Comparison of ENCODE assay signal across 15 cellular contexts in genomic region chr2:121260370-121261154, GRCh38. TPM values are rescaled to one million over a fixed set of nuclear protein-coding genes. Genes with fewer than 3 reads are reported as not detected.
A peak's percentile ranks its signal among the peaks of the same experiment; 100 is the strongest.
DNase-seq lines count a peak whose midpoint lies in the region; ATAC-seq, FAIRE-seq and TF ChIP-seq lines count a peak whose summit lies in the region.
"Had no signal": no experiment of that assay in that cellular context is flagged by ENCODE, and none has a peak within 500 bp of the region (broad histone marks: within the 10 kb centered on the region; RNA-seq: fewer than 3 reads in every experiment).

No MANE protein-coding gene starts in this region.

- no peak overlapping the region for H3K23ac ChIP-seq in neuronal stem cell (ENCODE audit: low read depth, low read length, poor library complexity)

- H3K4me3 ChIP-seq in neuronal stem cell (ENCODE audit: low read length in 2 of 2), result no peak overlapping the region
- H3K4me3 ChIP-seq: BLaER1 had no signal

- H4K91ac ChIP-seq in neuronal stem cell (ENCODE audit: low read depth, low read length, poor library complexity), result no peak overlapping the region

- DNase-seq in DMS53 treated with DMSO at 0.1 percent for 48 hours (lab: John Stamatoyannopoulos, UW; ENCODE audit: unreplicated experiment) (peak; percentile 47), NCI-H1694 (lab: John Stamatoyannopoulos, UW) (peak; percentile 78), NCI-H748 treated with DMSO at 0.1 percent for 48 hours (lab: John Stamatoyannopoulos, UW) (peak; percentile 29), neuronal stem cell (ENCODE audit: low spot score) (no peak), GM19239 (ENCODE audit: insufficient read length, low spot score) (no peak), A172 (ENCODE audit: low spot score) (no peak)
- no peak for DNase-seq in activated naive CD4-positive, alpha-beta T cell treated with anti-CD3 and anti-CD28 coated beads, Interleukin-2, amount 10 ng/mL, durations not matched to agents 7 days and 5 days
- DNase-seq: activated CD4-positive, alpha-beta memory T cell treated with anti-CD3 and anti-CD28 coated beads for 36 hours; effector CD4-positive, alpha-beta T cell; HCEC 1CT had no signal

- ATAC-seq in GM18505 (IDR thresholded peaks at IDR 0.05; ENCODE audit: unreplicated experiment), result no peak
- ATAC-seq: activated T-helper 17 cell treated with anti-CD3 and anti-CD28 coated beads, Interleukin-2, amount 50 U/mL, for 72 hours had no signal

- no peaks in the 10 kb centered on the region for H3K27me3 ChIP-seq in neuronal stem cell (ENCODE audit: control insufficient read depth in 3 of 3, insufficient read depth in 3 of 3, low read depth in 1 of 3, low read length in 3 of 3)
- H3K27me3 ChIP-seq: BLaER1 had no signal

- CTCF ChIA-PET in activated naive CD4-positive, alpha-beta T cell treated with anti-CD3 and anti-CD28 coated beads, Interleukin-2, amount 10 ng/mL, durations not matched to agents 7 days and 5 days (lab: Charles Lee), result no interaction called here

- H3K4ac ChIP-seq in neuronal stem cell (ENCODE audit: low read length), result no peak overlapping the region

- H2BK15ac ChIP-seq in neuronal stem cell (ENCODE audit: low read length), result no peak overlapping the region

- H2AK5ac ChIP-seq in neuronal stem cell (ENCODE audit: low read depth, low read length), result no peak overlapping the region

- H4K8ac ChIP-seq in neuronal stem cell (ENCODE audit: low read depth, low read length), result no peak overlapping the region

- TF ChIP-seq POLR2A in GM18505 (IDR thresholded peaks at IDR 0.05; ENCODE audit: borderline replicate concordance, extremely low read depth, insufficient read depth, insufficient read length), result no peak

- no peak overlapping the region for H2AFZ ChIP-seq in neuronal stem cell (ENCODE audit: low read length)

- H3K4me1 ChIP-seq in neuronal stem cell (ENCODE audit: control insufficient read depth in 2 of 2, insufficient read depth in 1 of 2, low read depth in 1 of 2, low read length in 2 of 2), result peaks cover 4 to 6% of the 10 kb centered on the region in 2 donors

- no peaks in the 10 kb centered on the region for H3K36me3 Mint-ChIP-seq in activated naive CD4-positive, alpha-beta T cell treated with anti-CD3 and anti-CD28 coated beads, Interleukin-2, amount 10 ng/mL, durations not matched to agents 7 days and 5 days
- H3K36me3 Mint-ChIP-seq: activated CD4-positive, alpha-beta memory T cell treated with anti-CD3 and anti-CD28 coated beads for 36 hours had no signal

- FAIRE-seq in GM19239 (lab: Jason Lieb, UNC), result no peak

- no peak overlapping the region for H2BK120ac ChIP-seq in neuronal stem cell (ENCODE audit: low read depth, low read length)

- no peaks in the 10 kb centered on the region for H3K4me1 Mint-ChIP-seq in activated naive CD4-positive, alpha-beta T cell treated with anti-CD3 and anti-CD28 coated beads, Interleukin-2, amount 10 ng/mL, durations not matched to agents 7 days and 5 days
- H3K4me1 Mint-ChIP-seq: activated T-helper 17 cell treated with anti-CD3 and anti-CD28 coated beads, Interleukin-2, amount 50 U/mL, for 72 hours had no signal

- no peaks in the 10 kb centered on the region for H3K79me1 ChIP-seq in neuronal stem cell (ENCODE audit: low read depth, low read length)

- H3K27ac Mint-ChIP-seq in activated naive CD4-positive, alpha-beta T cell treated with anti-CD3 and anti-CD28 coated beads, Interleukin-2, amount 10 ng/mL, durations not matched to agents 7 days and 5 days, result no peak overlapping the region
- H3K27ac Mint-ChIP-seq: activated CD4-positive, alpha-beta memory T cell treated with anti-CD3 and anti-CD28 coated beads for 36 hours; activated T-helper 17 cell treated with anti-CD3 and anti-CD28 coated beads, Interleukin-2, amount 50 U/mL, for 72 hours; T-helper 2 cell treated with Interferon-gamma antibody and Interleukin-4, amounts not matched to agents 5 μg/mL and 100 μg/mL, for 36 hours had no signal

- no peaks in the 10 kb centered on the region for H3K36me3 ChIP-seq in neuronal stem cell (replicated peaks in 1 of 2; ENCODE audit: control insufficient read depth in 2 of 2, insufficient read depth in 2 of 2, low read length in 2 of 2)
- H3K36me3 ChIP-seq: BLaER1 had no signal

- H3K4me3 Mint-ChIP-seq in activated naive CD4-positive, alpha-beta T cell treated with anti-CD3 and anti-CD28 coated beads, Interleukin-2, amount 10 ng/mL, durations not matched to agents 7 days and 5 days, result no peak overlapping the region
- H3K4me3 Mint-ChIP-seq: activated CD4-positive, alpha-beta memory T cell treated with anti-CD3 and anti-CD28 coated beads for 36 hours; activated T-helper 17 cell treated with anti-CD3 and anti-CD28 coated beads, Interleukin-2, amount 50 U/mL, for 72 hours; T-helper 2 cell treated with Interferon-gamma antibody and Interleukin-4, amounts not matched to agents 5 μg/mL and 100 μg/mL, for 36 hours had no signal

- H2BK5ac ChIP-seq in neuronal stem cell (ENCODE audit: low read length), result no peak overlapping the region

- H3K18ac ChIP-seq in neuronal stem cell (ENCODE audit: low read length), result no peak overlapping the region

- peaks cover 14% of the 10 kb centered on the region for H3K27me3 Mint-ChIP-seq in activated naive CD4-positive, alpha-beta T cell treated with anti-CD3 and anti-CD28 coated beads, Interleukin-2, amount 10 ng/mL, durations not matched to agents 7 days and 5 days
- H3K27me3 Mint-ChIP-seq: activated T-helper 17 cell treated with anti-CD3 and anti-CD28 coated beads, Interleukin-2, amount 50 U/mL, for 72 hours had no signal

- H3K4me2 ChIP-seq in neuronal stem cell (ENCODE audit: insufficient read depth, low read length, poor library complexity, severe bottlenecking), result no peak overlapping the region
- H3K4me2 ChIP-seq: BLaER1 had no signal

- H3K27ac ChIP-seq in neuronal stem cell (replicated peaks; ENCODE audit: low read length), result no peak overlapping the region
- H3K27ac ChIP-seq: BLaER1 had no signal

- no peak overlapping the region for H2BK12ac ChIP-seq in neuronal stem cell (ENCODE audit: low read length)

- no CpG with 5 or more reads among the region's 12 CpGs for WGBS in neuronal stem cell (ENCODE audit: extremely low coverage in 2 of 2, insufficient read length in 2 of 2, insufficient replicate concordance in 1 of 2), 2 donors

- H3K14ac ChIP-seq in neuronal stem cell (ENCODE audit: low read length), result no peak overlapping the region

- peak overlapping the region; percentile 24 for H3K9ac ChIP-seq in neuronal stem cell (ENCODE audit: low read depth, low read length, poor library complexity)
- H3K9ac ChIP-seq: BLaER1 had no signal

- peaks cover 0 to 2% of the 10 kb centered on the region in 2 donors for H3K9me3 ChIP-seq in neuronal stem cell (replicated peaks in 1 of 2; ENCODE audit: control insufficient read depth in 2 of 2, insufficient read depth in 1 of 2, low read depth in 1 of 2, low read length in 2 of 2)
- H3K9me3 ChIP-seq: BLaER1 had no signal

- H3K9me3 Mint-ChIP-seq in activated naive CD4-positive, alpha-beta T cell treated with anti-CD3 and anti-CD28 coated beads, Interleukin-2, amount 10 ng/mL, durations not matched to agents 7 days and 5 days, result no peaks in the 10 kb centered on the region
- H3K9me3 Mint-ChIP-seq: activated CD4-positive, alpha-beta memory T cell treated with anti-CD3 and anti-CD28 coated beads for 36 hours; activated T-helper 17 cell treated with anti-CD3 and anti-CD28 coated beads, Interleukin-2, amount 50 U/mL, for 72 hours; T-helper 2 cell treated with Interferon-gamma antibody and Interleukin-4, amounts not matched to agents 5 μg/mL and 100 μg/mL, for 36 hours had no signal

RNA-seq across cellular contexts. Expression of gene TFCP2L1, which starts 24.4 kb away (rescaled TPM):
- polyA plus RNA-seq in neuronal stem cell (2013, experiment 1 of 2), result 0.01 TPM
- 0.03 TPM for polyA plus RNA-seq in neuronal stem cell (2013, experiment 2 of 2)
- total RNA-seq in A172 (2014; rRNA removed; shearing (Covaris generic)), result 0.26 and 0.34 TPM in 2 replicates
- total RNA-seq: fibroblast of villous mesenchyme had no signal

Comparison
In these comparisons a context has a peak if more than half of its experiments do, and no peak if none do; other contexts are left out.
1. DNase-seq: peak in DMS53 treated with DMSO at 0.1 percent for 48 hours (single experiment), NCI-H1694 (single experiment) and NCI-H748 treated with DMSO at 0.1 percent for 48 hours (single experiment); none in neuronal stem cell (single experiment), activated naive CD4-positive, alpha-beta T cell treated with anti-CD3 and anti-CD28 coated beads, Interleukin-2, amount 10 ng/mL, durations not matched to agents 7 days and 5 days (single experiment), GM19239 (single experiment) and A172 (single experiment).